ENCODE assay signal across 8 cellular contexts in the genomic region with DNA sequence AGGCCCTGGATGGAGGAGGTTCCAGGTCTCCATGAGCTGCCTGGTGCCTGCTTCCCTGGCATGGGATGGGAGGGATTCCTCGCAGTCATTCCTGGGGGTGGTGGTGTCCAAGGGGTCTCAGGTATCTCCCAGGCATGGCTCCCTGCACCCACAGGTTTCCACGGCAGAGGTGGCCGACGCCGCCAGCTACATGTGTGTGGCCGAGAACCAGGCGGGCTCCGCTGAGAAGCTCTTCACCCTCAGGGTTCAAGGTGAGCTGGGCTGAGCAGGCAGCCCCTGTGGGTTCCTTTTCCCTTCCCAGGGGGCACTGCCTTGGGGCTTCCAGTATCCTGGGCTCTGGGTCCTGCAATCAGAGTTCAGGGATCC.
"Had no signal": no experiment of that assay in that cellular context is flagged by ENCODE, and none has a peak within 500 bp of the region (broad histone marks: within the 10 kb centered on the region; RNA-seq: fewer than 3 reads in every experiment).

No MANE protein-coding gene starts in this region.

- FAIRE-seq: G401.6, GM12878, GM12891, GM12892, GM18507, GM19239 had no signal

- H3K4me3 ChIP-seq: GM12878 had no signal

- ATAC-seq: GM12878 had no signal

- DNase-seq: GDM1, GF-D8 had no signal
